Comparison of ENCODE assay signal across 16 cellular contexts in the genomic region with DNA sequence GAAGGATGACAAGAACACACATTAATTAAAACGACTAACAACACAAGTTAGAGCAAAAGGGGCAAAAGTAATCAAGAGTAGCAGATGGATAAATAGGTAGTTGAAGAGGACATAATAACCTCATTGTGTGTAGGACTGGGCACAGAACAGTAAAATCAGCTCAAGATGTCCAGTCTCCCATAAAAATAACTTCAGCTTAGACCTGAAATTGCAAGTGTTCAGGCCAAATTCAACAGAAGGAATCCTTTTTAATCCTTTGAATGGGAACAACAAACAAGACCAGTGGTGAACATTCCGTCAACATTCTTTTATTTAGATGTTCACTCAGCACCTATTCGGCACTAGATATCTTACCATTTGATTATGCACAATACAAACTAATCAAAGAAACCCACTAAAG. TPM values are rescaled to one million over a fixed set of nuclear protein-coding genes. Genes with fewer than 3 reads are reported as not detected.
A peak's percentile ranks its signal among the peaks of the same experiment; 100 is the strongest.
DNase-seq lines count a peak whose midpoint lies in the region; ATAC-seq and TF ChIP-seq lines count a peak whose summit lies in the region.
"Had no signal": no experiment of that assay in that cellular context is flagged by ENCODE, and none has a peak within 500 bp of the region (broad histone marks: within the 10 kb centered on the region; RNA-seq: fewer than 3 reads in every experiment).

No MANE protein-coding gene starts in this region.

- H3K9me3 Mint-ChIP-seq in chondrocyte (ENCODE audit: low read depth): no peaks in the 10 kb centered on the region
- H3K9me3 Mint-ChIP-seq: CD8-positive, alpha-beta T cell; GM23338 had no signal

- H3K36me3 ChIP-seq in prostate gland: no peaks in the 10 kb centered on the region

- ATAC-seq in GM19324 (IDR thresholded peaks at IDR 0.05; ENCODE audit: low FRiP score, unreplicated experiment): no peak
- ATAC-seq: CD8-positive, alpha-beta T cell; GM23338; HepG2 had no signal

- H3K27ac ChIP-seq in VCaP (peak overlapping the region; percentile 14; the same call in 1 of the 2 replicates), prostate gland (peak overlapping the region; percentile 37 to 93)

- WGBS in prostate gland: 37% methylated on average over 3 of the region's 3 CpGs

- no peaks in the 10 kb centered on the region for H3K27me3 ChIP-seq in prostate gland (replicated peaks; ENCODE audit: insufficient read depth)

- no peak for TF ChIP-seq POLR2A in prostate gland (IDR thresholded peaks at IDR 0.05)

- TF ChIP-seq CTCF in VCaP (conservative IDR thresholded peaks at IDR 0.05) (no peak), chondrocyte (IDR thresholded peaks at IDR 0.05) (no peak), prostate gland (IDR thresholded peaks at IDR 0.05) (no peak)

- DNase-seq in chondrocyte (ENCODE audit: low spot score) (no peak), prostate gland (ENCODE audit: low spot score) (peak; percentile 31), Kasumi-1 (lab: John Stamatoyannopoulos, UW) (no peak), HCEC 1CT (no peak)
- DNase-seq: CD8-positive, alpha-beta T cell; COR-L47; DMS153; DMS79 treated with DMSO at 0.1 percent for 48 hours; EL; GDM1; H7 had no signal

- peak overlapping the region; percentile 34 for H3K27ac Mint-ChIP-seq in chondrocyte (ENCODE audit: unreplicated experiment)
- H3K27ac Mint-ChIP-seq: CD14-positive monocyte, GM23338 had no signal

- H3K4me1 ChIP-seq in prostate gland (replicated peaks): peaks cover 16% of the 10 kb centered on the region

- peaks cover 56% of the 10 kb centered on the region for H3K4me1 Mint-ChIP-seq in chondrocyte (ENCODE audit: low read depth)

- H3K36me3 Mint-ChIP-seq in chondrocyte (ENCODE audit: low read depth): no peaks in the 10 kb centered on the region
- H3K36me3 Mint-ChIP-seq: CD14-positive monocyte had no signal

- intact Hi-C loops in prostate gland (cut with DNase I): loop anchor here (10.0 kb wide), 1 partner anchor 75 kb away; no protein-coding TSS in a partner anchor

- H3K27me3 Mint-ChIP-seq in chondrocyte (ENCODE audit: low read depth): no peaks in the 10 kb centered on the region

- H3K9me3 ChIP-seq in prostate gland: no peaks in the 10 kb centered on the region

- no peak overlapping the region for H3K4me3 Mint-ChIP-seq in chondrocyte (ENCODE audit: unreplicated experiment)
- H3K4me3 Mint-ChIP-seq: CD14-positive monocyte; CD8-positive, alpha-beta T cell; GM23338 had no signal

- H3K4me3 ChIP-seq in prostate gland: no peak overlapping the region
- H3K4me3 ChIP-seq: GM23338 had no signal

RNA-seq across cellular contexts. Expression of gene MTMR2, which starts 4.4 kb away (rescaled TPM):
- total RNA-seq in chondrocyte (51.7 to 59.5 TPM (median 52.1 TPM) in 3 replicates), prostate gland (10 to 100 TPM; 32.8 to 37.7 TPM)
